10 cellular contexts compared by ENCODE assay signal in genomic region chr16:79597277-79597676, GRCh38. TPM values are rescaled to one million over a fixed set of nuclear protein-coding genes. Genes with fewer than 3 reads are reported as not detected.
A peak's percentile ranks its signal among the peaks of the same experiment; 100 is the strongest.
DNase-seq lines count a peak whose midpoint lies in the region; ATAC-seq and TF ChIP-seq lines count a peak whose summit lies in the region.
"Had no signal": no experiment of that assay in that cellular context is flagged by ENCODE, and none has a peak within 500 bp of the region (broad histone marks: within the 10 kb centered on the region; RNA-seq: fewer than 3 reads in every experiment).

No MANE protein-coding gene starts in this region.

- in situ Hi-C loops in transverse colon (cut with MboI; ENCODE audit: low pct_ligation_motif_present in 1 of 4, low pct_unique_long_range_greater_than_20kb in 1 of 4, low sequenced_read_pairs in 3 of 4): no loop called here

- H3K9me3 ChIP-seq in mucosa of rectum (ENCODE audit: control insufficient read depth in 2 of 2, low read length in 2 of 2) (no peaks in the 10 kb centered on the region), transverse colon (no peaks in the 10 kb centered on the region)

- H3K36me3 ChIP-seq in mucosa of rectum (ENCODE audit: control insufficient read depth in 2 of 2, insufficient read depth in 2 of 2, low read length in 2 of 2) (no peaks in the 10 kb centered on the region), transverse colon (no peaks in the 10 kb centered on the region)

- peaks cover 6 to 16% of the 10 kb centered on the region in 2 donors for H3K4me1 ChIP-seq in mucosa of rectum (ENCODE audit: control insufficient read depth in 2 of 2, insufficient read depth in 2 of 2, low read length in 2 of 2)
- peaks cover 0 to 25% (median 10%) of the 10 kb centered on the region in 4 donors for H3K4me1 ChIP-seq in transverse colon

- peaks cover 16 to 21% of the 10 kb centered on the region in 2 donors for H3K27me3 ChIP-seq in mucosa of rectum (ENCODE audit: control insufficient read depth in 2 of 2, insufficient read depth in 2 of 2, low read length in 2 of 2)
- H3K27me3 ChIP-seq in transverse colon: peaks cover 40% of the 10 kb centered on the region

- peak overlapping the region; percentile 86 for H3K4me3 Mint-ChIP-seq in activated naive CD4-positive, alpha-beta T cell treated with anti-CD3 and anti-CD28 coated beads, Interleukin-2, amount 50 U/mL, for 24 hours

- H3K9ac ChIP-seq in mucosa of rectum (ENCODE audit: low read depth in 1 of 2, low read length in 2 of 2): peak overlapping the region; percentile 38 to 54

- intact Hi-C loops in transverse colon (cut with DNase I; ENCODE audit: low total_unique reads): loop anchor here (2.0 kb wide), 1 partner anchor 1092 kb away; no protein-coding TSS in a partner anchor

- H3K36me3 Mint-ChIP-seq in activated naive CD4-positive, alpha-beta T cell treated with anti-CD3 and anti-CD28 coated beads, Interleukin-2, amount 50 U/mL, for 24 hours: no peaks in the 10 kb centered on the region

- peaks cover 48% of the 10 kb centered on the region for H3K4me1 Mint-ChIP-seq in activated naive CD4-positive, alpha-beta T cell treated with anti-CD3 and anti-CD28 coated beads, Interleukin-2, amount 50 U/mL, for 24 hours

- H3K27ac ChIP-seq in coronary artery: no peak overlapping the region
- peak overlapping the region in 1 of 2 donors; percentile 58 for H3K27ac ChIP-seq in mucosa of rectum (ENCODE audit: low read depth in 2 of 2, low read length in 2 of 2)
- peak overlapping the region; percentile 69 to 85 (median 78) for H3K27ac ChIP-seq in transverse colon

- H3K4me3 ChIP-seq in coronary artery: peak overlapping the region; percentile 80
- peak overlapping the region; percentile 84 to 88 for H3K4me3 ChIP-seq in mucosa of rectum (ENCODE audit: low read length in 2 of 2)
- peak overlapping the region in 3 of 4 donors; percentile 46 to 61 (median 53) for H3K4me3 ChIP-seq in transverse colon

- TF ChIP-seq CTCF in coronary artery (IDR thresholded peaks at IDR 0.05) (no peak), transverse colon (IDR thresholded peaks at IDR 0.05) (no peak)

- peaks cover 11% of the 10 kb centered on the region for H3K27me3 Mint-ChIP-seq in activated naive CD4-positive, alpha-beta T cell treated with anti-CD3 and anti-CD28 coated beads, Interleukin-2, amount 50 U/mL, for 24 hours

- 40 to 56% methylated on average over 3 of the region's 3 CpGs for WGBS in transverse colon (ENCODE audit: low coverage in 1 of 2), 2 donors

- TF ChIP-seq EP300 in transverse colon (IDR thresholded peaks at IDR 0.05; ENCODE audit: low read depth): no peak

- no peak for ATAC-seq in GM19452 (IDR thresholded peaks at IDR 0.05; ENCODE audit: unreplicated experiment)
- ATAC-seq: stimulated activated naive CD8-positive, alpha-beta T cell treated with anti-CD3 and anti-CD28 coated beads, Interleukin-15, amount 100 ng/mL, for 72 hours had no signal

- H3K27ac Mint-ChIP-seq in activated naive CD4-positive, alpha-beta T cell treated with anti-CD3 and anti-CD28 coated beads, Interleukin-2, amount 50 U/mL, for 24 hours: no peak overlapping the region

- no peak for DNase-seq in activated naive CD4-positive, alpha-beta T cell treated with anti-CD3 and anti-CD28 coated beads, Interleukin-2, amount 50 U/mL, for 16 hours
- DNase-seq in coronary artery (ENCODE audit: low spot score): no peak
- no peak for DNase-seq in transverse colon
- DNase-seq in erythroblast (lab: John Stamatoyannopoulos, UW): no peak
- DNase-seq in middle frontal gyrus (ENCODE audit: extremely low spot score, low spot score): no peak
- DNase-seq: NCI-H1048; stimulated activated naive CD8-positive, alpha-beta T cell treated with anti-CD3 and anti-CD28 coated beads, Interleukin-15, amount 100 ng/mL, for 72 hours had no signal

- no peak for TF ChIP-seq POLR2A in transverse colon (IDR thresholded peaks at IDR 0.05)
- no peak for TF ChIP-seq POLR2A in erythroblast (IDR thresholded peaks at IDR 0.05; ENCODE audit: low read length)

- no peaks in the 10 kb centered on the region for H3K9me3 Mint-ChIP-seq in activated naive CD4-positive, alpha-beta T cell treated with anti-CD3 and anti-CD28 coated beads, Interleukin-2, amount 50 U/mL, for 24 hours
- H3K9me3 Mint-ChIP-seq: stimulated activated naive CD8-positive, alpha-beta T cell treated with anti-CD3 and anti-CD28 coated beads, Interleukin-15, amount 100 ng/mL, for 72 hours had no signal

RNA-seq across cellular contexts. Expression of gene MAF, which starts 3.3 kb away (rescaled TPM):
- total RNA-seq in transverse colon: 10 to 100 TPM in 3 of 4 donors, 1 to 10 TPM in 1; 8.4 to 25.2 (median 14.0) TPM

Comparison
In these comparisons a context has a peak if more than half of its experiments do, and no peak if none do; other contexts are left out.
1. H3K27ac ChIP-seq: peak in transverse colon (4 of 4); none in coronary artery (0 of 2).
2. Peak in every context shown above with its lines, with median percentiles within 50 percentile points of each other: H3K4me3 ChIP-seq.